Comparison of ENCODE assay signal across 13 cellular contexts in the genomic region with DNA sequence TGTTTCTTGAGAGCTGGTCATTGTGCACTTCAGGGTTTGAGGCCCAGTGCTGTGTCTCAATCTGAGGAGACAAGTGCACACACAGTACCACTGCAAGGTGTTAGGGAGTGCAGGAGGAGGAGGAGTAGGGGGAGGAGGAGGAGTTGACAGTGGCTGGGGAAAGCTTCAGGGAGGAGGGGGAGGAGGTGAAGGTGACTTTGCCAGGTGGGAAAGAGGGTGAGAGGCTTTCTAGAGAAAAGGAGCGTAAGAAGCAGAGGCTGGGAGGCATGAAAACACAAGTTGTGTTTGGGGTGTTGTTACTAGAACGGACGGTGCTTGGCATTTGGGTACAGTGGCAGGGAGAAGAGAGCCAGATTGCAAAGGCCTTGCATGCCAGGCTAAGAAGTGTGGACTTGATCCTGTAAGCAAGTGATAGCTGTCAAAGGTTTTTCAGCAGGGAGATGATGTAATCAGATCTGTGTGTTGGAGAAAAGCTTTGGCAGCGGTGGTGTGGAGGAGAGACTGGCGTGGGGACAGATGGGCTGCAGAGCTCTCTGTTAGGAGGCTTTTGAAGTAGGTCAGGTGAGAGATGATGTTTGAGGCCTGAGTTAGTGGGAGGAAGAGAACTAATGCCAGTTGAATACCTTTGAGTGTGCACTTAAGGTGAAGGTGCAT. TPM values are rescaled to one million over a fixed set of nuclear protein-coding genes. Genes with fewer than 3 reads are reported as not detected.
DNase-seq lines count a peak whose midpoint lies in the region; ATAC-seq and TF ChIP-seq lines count a peak whose summit lies in the region.
"Had no signal": no experiment of that assay in that cellular context is flagged by ENCODE, and none has a peak within 500 bp of the region (broad histone marks: within the 10 kb centered on the region; RNA-seq: fewer than 3 reads in every experiment).

No MANE protein-coding gene starts in this region.

- peaks cover 13% of the 10 kb centered on the region for H3K4me1 ChIP-seq in psoas muscle
- no peaks in the 10 kb centered on the region for H3K4me1 ChIP-seq in CD8-positive, alpha-beta T cell (ENCODE audit: insufficient read depth, low read length)

- H3K4me3 ChIP-seq in fibroblast of mammary gland (ENCODE audit: control insufficient read depth, low read depth, low read length): no peak overlapping the region
- H3K4me3 ChIP-seq in psoas muscle: no peak overlapping the region
- no peak overlapping the region for H3K4me3 ChIP-seq in CD8-positive, alpha-beta T cell (ENCODE audit: low read depth, low read length)
- H3K4me3 ChIP-seq: SK-N-MC had no signal

- no peak overlapping the region for H3K4me3 Mint-ChIP-seq in CD8-positive, alpha-beta T cell
- H3K4me3 Mint-ChIP-seq: activated CD4-positive, alpha-beta memory T cell treated with anti-CD3 and anti-CD28 coated beads, Interleukin-2, amount 10 ng/mL, durations not matched to agents 7 days and 5 days; activated naive CD8-positive, alpha-beta T cell treated with anti-CD3 and anti-CD28 coated beads, Interleukin-2, amount 10 ng/mL, durations not matched to agents 7 days and 5 days; effector memory CD8-positive, alpha-beta T cell had no signal

- POLR2A ChIA-PET in CD8-positive, alpha-beta T cell (lab: Charles Lee): no interaction called here

- intact Hi-C loops in psoas muscle (cut with DNase I): no loop called here
- intact Hi-C loops in CD8-positive, alpha-beta T cell (cut with DNase I, micrococcal nuclease): no loop called here

- 21 to 35% (median 22%) methylated on average over 5 of the region's 5 CpGs for WGBS in psoas muscle, 3 donors

- peak; percentile 28 for DNase-seq in GM03348 (ENCODE audit: low spot score)
- DNase-seq in NCI-H82 (lab: John Stamatoyannopoulos, UW): peak; percentile 96
- peak; percentile 12 for DNase-seq in fibroblast of mammary gland (ENCODE audit: low read depth)
- no peak for DNase-seq in psoas muscle
- DNase-seq in HuH-7 (ENCODE audit: low spot score): no peak
- no peak for DNase-seq in GM20000 (ENCODE audit: low spot score)
- DNase-seq in MV-4-11 (lab: John Stamatoyannopoulos, UW): no peak
- no peak for DNase-seq in CD8-positive, alpha-beta T cell
- DNase-seq: activated CD4-positive, alpha-beta memory T cell treated with anti-CD3 and anti-CD28 coated beads, Interleukin-2, amount 10 ng/mL, durations not matched to agents 7 days and 5 days; activated naive CD8-positive, alpha-beta T cell treated with anti-CD3 and anti-CD28 coated beads, Interleukin-2, amount 10 ng/mL, durations not matched to agents 7 days and 5 days; effector memory CD8-positive, alpha-beta T cell; NCI-H146 had no signal

- H3K36me3 Mint-ChIP-seq in CD8-positive, alpha-beta T cell: no peaks in the 10 kb centered on the region
- H3K36me3 Mint-ChIP-seq: activated naive CD8-positive, alpha-beta T cell treated with anti-CD3 and anti-CD28 coated beads, Interleukin-2, amount 10 ng/mL, durations not matched to agents 7 days and 5 days had no signal

- no peaks in the 10 kb centered on the region for H3K9me3 Mint-ChIP-seq in CD8-positive, alpha-beta T cell
- H3K9me3 Mint-ChIP-seq: activated CD4-positive, alpha-beta memory T cell treated with anti-CD3 and anti-CD28 coated beads, Interleukin-2, amount 10 ng/mL, durations not matched to agents 7 days and 5 days; activated naive CD8-positive, alpha-beta T cell treated with anti-CD3 and anti-CD28 coated beads, Interleukin-2, amount 10 ng/mL, durations not matched to agents 7 days and 5 days; effector memory CD8-positive, alpha-beta T cell had no signal

- H3K36me3 ChIP-seq in psoas muscle (ENCODE audit: insufficient read depth in 1 of 2, low read depth in 1 of 2): no peaks in the 10 kb centered on the region
- no peaks in the 10 kb centered on the region for H3K36me3 ChIP-seq in CD8-positive, alpha-beta T cell (ENCODE audit: insufficient read depth, low read length)

- H3K27ac Mint-ChIP-seq in CD8-positive, alpha-beta T cell: no peak overlapping the region
- H3K27ac Mint-ChIP-seq: activated CD4-positive, alpha-beta memory T cell treated with anti-CD3 and anti-CD28 coated beads, Interleukin-2, amount 10 ng/mL, durations not matched to agents 7 days and 5 days; activated naive CD8-positive, alpha-beta T cell treated with anti-CD3 and anti-CD28 coated beads, Interleukin-2, amount 10 ng/mL, durations not matched to agents 7 days and 5 days; effector memory CD8-positive, alpha-beta T cell had no signal

- TF ChIP-seq CTCF in fibroblast of mammary gland (conservative IDR thresholded peaks at IDR 0.05; ENCODE audit: control insufficient read depth, insufficient read depth, low read depth, low read length) (no peak), psoas muscle (IDR thresholded peaks at IDR 0.05) (no peak), GM20000 (IDR thresholded peaks at IDR 0.05; ENCODE audit: extremely low read depth, missing control alignments) (no peak)
- TF ChIP-seq CTCF in CD8-positive, alpha-beta T cell (IDR thresholded peaks at IDR 0.05): no peak

- no peak overlapping the region for H3K27ac ChIP-seq in psoas muscle
- no peak overlapping the region for H3K27ac ChIP-seq in CD8-positive, alpha-beta T cell (ENCODE audit: low read depth, low read length)
- H3K27ac ChIP-seq: SK-N-MC had no signal

- peak; percentile 68 to 87 (median 74) for ATAC-seq in psoas muscle
- no peak for ATAC-seq in CD8-positive, alpha-beta T cell
- ATAC-seq: effector memory CD8-positive, alpha-beta T cell had no signal

- CTCF ChIA-PET in CD8-positive, alpha-beta T cell (lab: Charles Lee): interaction anchor here (0.7 to 1.5 kb wide), 3 partner anchors 13 to 1074 kb away, joined by 3 to 5 read pairs (median 3); no protein-coding TSS in a partner anchor

- H3K27me3 ChIP-seq in psoas muscle (ENCODE audit: insufficient read depth in 3 of 3, low read length in 2 of 3): no peaks in the 10 kb centered on the region
- H3K27me3 ChIP-seq in CD8-positive, alpha-beta T cell (ENCODE audit: insufficient read depth, low read length): no peaks in the 10 kb centered on the region

- no peaks in the 10 kb centered on the region for H3K9me3 ChIP-seq in psoas muscle
- no peaks in the 10 kb centered on the region for H3K9me3 ChIP-seq in CD8-positive, alpha-beta T cell (ENCODE audit: low read length)

- H3K27me3 Mint-ChIP-seq in CD8-positive, alpha-beta T cell (ENCODE audit: low read depth): peaks cover 2% of the 10 kb centered on the region

- H3K4me1 Mint-ChIP-seq in CD8-positive, alpha-beta T cell (ENCODE audit: low read depth): no peaks in the 10 kb centered on the region
- H3K4me1 Mint-ChIP-seq: activated CD4-positive, alpha-beta memory T cell treated with anti-CD3 and anti-CD28 coated beads, Interleukin-2, amount 10 ng/mL, durations not matched to agents 7 days and 5 days had no signal

RNA-seq across cellular contexts. Expression of a gene that starts 16.2 kb away (rescaled TPM):
- total RNA-seq in psoas muscle: 1 to 10 TPM; 3.2 to 7.5 (median 4.8) TPM
- 1 to 10 TPM; 1.9 to 2.2 (median 2.1) TPM for polyA plus RNA-seq in psoas muscle
- total RNA-seq in CD8-positive, alpha-beta T cell: under 1 TPM; 0.19 to 0.24 TPM

Comparison
In these comparisons a context has a peak if more than half of its experiments do, and no peak if none do; other contexts are left out.
1. DNase-seq: peak in GM03348 (single experiment), NCI-H82 (single experiment) and fibroblast of mammary gland (single experiment); none in psoas muscle (0 of 2), HuH-7 (single experiment), GM20000 (single experiment), MV-4-11 (single experiment) and CD8-positive, alpha-beta T cell (0 of 7).